Comparison of ENCODE assay signal across 5 cellular contexts in genomic region chr15:28718576-28718975, GRCh38. TPM values are rescaled to one million over a fixed set of nuclear protein-coding genes. Genes with fewer than 3 reads are reported as not detected.
"Had no signal": no experiment of that assay in that cellular context is flagged by ENCODE, and none has a peak within 500 bp of the region (broad histone marks: within the 10 kb centered on the region; RNA-seq: fewer than 3 reads in every experiment).

No MANE protein-coding gene starts in this region.

RNA-seq across cellular contexts. Expression of gene GOLGA8M, which starts 6.4 kb away (rescaled TPM):
- total RNA-seq: HepG2, HT-29, HT1080, K562 had no signal
- polyA plus RNA-seq: IgD-negative memory B cell, K562 had no signal
